7 cellular contexts compared by ENCODE assay signal in genomic region chr2:42988055-42988454, GRCh38.
DNase-seq lines count a peak whose midpoint lies in the region; ATAC-seq, FAIRE-seq and TF ChIP-seq lines count a peak whose summit lies in the region.
"Not testable (repeated sequence)": the region's sequence is repeated elsewhere in the genome, so short reads cannot be mapped to it uniquely, and the experiment has no call there.

No MANE protein-coding gene starts in this region.

- H3K36me3 ChIP-seq in PC-3 (ENCODE audit: low read depth, low read length); RWPE2 (ENCODE audit: low read depth); K562 (ENCODE audit: control insufficient read depth, insufficient read depth, low read length); keratinocyte (ENCODE audit: control insufficient read depth in 2 of 2, extremely low read depth in 1 of 2, insufficient read depth in 2 of 2, low read length in 2 of 2); mesenchymal stem cell (ENCODE audit: control insufficient read depth in 1 of 2, insufficient read depth in 2 of 2, low read depth in 1 of 2, low read length in 2 of 2); trophoblast cell (ENCODE audit: control insufficient read depth in 1 of 2, insufficient read depth in 2 of 2, low read length in 2 of 2): not testable (repeated sequence)

- not testable (repeated sequence) for TF ChIP-seq CTCF in PC-3 (conservative IDR thresholded peaks at IDR 0.05; ENCODE audit: low read depth, low read length); RWPE2 (IDR thresholded peaks at IDR 0.05; ENCODE audit: poor library complexity, severe bottlenecking); K562 (IDR thresholded peaks at IDR 0.05 in 2 of 3, conservative IDR thresholded peaks at IDR 0.05 in 1 of 3; ENCODE audit: insufficient read depth in 2 of 3, low read depth in 1 of 3, low read length in 3 of 3); keratinocyte (optimal IDR thresholded peaks at IDR 0.05 in 1 of 3, IDR thresholded peaks at IDR 0.05 in 1 of 3, conservative IDR thresholded peaks at IDR 0.05 in 1 of 3; ENCODE audit: extremely low read depth in 1 of 3, insufficient read depth in 2 of 3, low read length in 3 of 3)

- not testable (repeated sequence) for H2AK5ac ChIP-seq in mesenchymal stem cell (ENCODE audit: low read length, severe bottlenecking); trophoblast cell (ENCODE audit: low read length)

- CTCF ChIA-PET in PC-3 (lab: Charles Lee) = interaction anchor here (1.2 kb wide), 1 partner anchor 143 kb away, joined by 3 read pairs; no protein-coding TSS in a partner anchor
- CTCF ChIA-PET in K562 (lab: Yijun Ruan, JAX; ENCODE audit: low intra/inter-chr PET ratio) = not testable (repeated sequence)

- not testable (repeated sequence) for TF ChIP-seq RAD21 in K562 (CRISPR knock-in tag; conservative IDR thresholded peaks at IDR 0.05 in 1 of 2, IDR thresholded peaks at IDR 0.05 in 1 of 2)

- not testable (repeated sequence) for H2BK15ac ChIP-seq in mesenchymal stem cell (ENCODE audit: low read depth, poor library complexity, severe bottlenecking)

- TF ChIP-seq POLR2A in K562 (conservative IDR thresholded peaks at IDR 0.05) = not testable (repeated sequence)

- H3K9me3 ChIP-seq in PC-3 (ENCODE audit: low read length); RWPE2 (ENCODE audit: severe bottlenecking); K562 (replicated peaks; ENCODE audit: control insufficient read depth, insufficient read depth, low read depth, low read length); keratinocyte (ENCODE audit: control insufficient read depth, low read depth, low read length); mesenchymal stem cell (ENCODE audit: control insufficient read depth, low read length); trophoblast cell (ENCODE audit: insufficient read depth, low read depth, low read length): not testable (repeated sequence)

- H3K27me3 ChIP-seq in PC-3 (ENCODE audit: low read length); RWPE2 (ENCODE audit: insufficient read depth, poor library complexity, severe bottlenecking); K562 (ENCODE audit: control insufficient read depth in 2 of 2, insufficient read depth in 2 of 2, low read length in 2 of 2); keratinocyte (ENCODE audit: control insufficient read depth, extremely low read depth, insufficient read depth, low read length); mesenchymal stem cell (ENCODE audit: control insufficient read depth in 1 of 2, insufficient read depth in 1 of 2, low read length in 2 of 2); trophoblast cell (ENCODE audit: insufficient read depth, low read length): not testable (repeated sequence)

- H3K4me1 ChIP-seq in PC-3 (ENCODE audit: insufficient read depth, low read length) = peaks cover 23% of the 10 kb centered on the region
- H3K4me1 ChIP-seq in RWPE2 (ENCODE audit: insufficient read depth, poor library complexity, severe bottlenecking) = peaks cover 26% of the 10 kb centered on the region
- not testable (repeated sequence) for H3K4me1 ChIP-seq in K562 (replicated peaks in 1 of 2; ENCODE audit: control insufficient read depth in 2 of 2, insufficient read depth in 2 of 2, low read length in 2 of 2); mesenchymal stem cell (ENCODE audit: control insufficient read depth, insufficient read depth, low read depth, low read length); trophoblast cell (ENCODE audit: control insufficient read depth in 1 of 2, insufficient read depth in 2 of 2, low read length in 2 of 2)
- peaks cover 13% of the 10 kb centered on the region for H3K4me1 ChIP-seq in keratinocyte (ENCODE audit: control insufficient read depth, extremely low read depth, insufficient read depth, low read length)

- not testable (repeated sequence) for BruUV-seq in PC-3 (replicated peaks; lab: Mats Ljungman, UMichigan); K562 (replicated peaks; lab: Mats Ljungman, UMichigan)

- not testable (repeated sequence) for H4K20me1 ChIP-seq in PC-3 (ENCODE audit: low read length); K562 (replicated peaks; ENCODE audit: control insufficient read depth, insufficient read depth, low read length); keratinocyte (ENCODE audit: control insufficient read depth, extremely low read depth, insufficient read depth, low read length)

- WGBS in K562 (ENCODE audit: insufficient coverage, low coverage, missing lambda C conversion rate) = 81% methylated on average over 4 of the region's 4 CpGs
- WGBS in mesenchymal stem cell = 91% methylated on average over 4 of the region's 4 CpGs
- WGBS in trophoblast cell (ENCODE audit: extremely low coverage, insufficient coverage, insufficient read length) = no CpG with 5 or more reads among the region's 4 CpGs

- not testable (repeated sequence) for H3K79me1 ChIP-seq in mesenchymal stem cell (replicated peaks; ENCODE audit: low read length, poor library complexity, severe bottlenecking); trophoblast cell (ENCODE audit: low read length)

- intact Hi-C loops in PC-3 (cut with micrococcal nuclease); K562 (cut with micrococcal nuclease): not testable (repeated sequence)

- H3K9me1 ChIP-seq in K562 (ENCODE audit: control insufficient read depth, insufficient read depth, low read length); keratinocyte (ENCODE audit: control insufficient read depth, extremely low read depth, insufficient read depth, low read length): not testable (repeated sequence)

- in situ Hi-C loops in K562 (cut with MboI) = not testable (repeated sequence)

- H3K9me2 ChIP-seq in PC-3 (replicated peaks; ENCODE audit: low read length) = not testable (repeated sequence)

- peak overlapping the region in 1 of 2 experiments; percentile 88 for H2BK12ac ChIP-seq in mesenchymal stem cell (ENCODE audit: low read length in 2 of 2)
- peak overlapping the region; percentile 64 for H2BK12ac ChIP-seq in trophoblast cell (ENCODE audit: low read length)

- ATAC-seq in PC-3; RWPE2 (ENCODE audit: low read depth); K562: not testable (repeated sequence)

- H3K79me2 ChIP-seq in PC-3 (ENCODE audit: low read length); K562 (ENCODE audit: control insufficient read depth, insufficient read depth, low read length); keratinocyte (ENCODE audit: control insufficient read depth, insufficient read depth, low read length); trophoblast cell (ENCODE audit: control insufficient read depth, insufficient read depth, low read length, poor library complexity): not testable (repeated sequence)

- H3K4me2 ChIP-seq in PC-3 (ENCODE audit: low read length) = 0 out of 2 replicates have a peak overlapping the region, but pooled peaks have one; percentile 35
- not testable (repeated sequence) for H3K4me2 ChIP-seq in K562 (ENCODE audit: insufficient read depth, low read length); keratinocyte (ENCODE audit: control insufficient read depth, extremely low read depth, insufficient read depth, low read depth, low read length); mesenchymal stem cell (ENCODE audit: low read length, poor library complexity, severe bottlenecking); trophoblast cell (ENCODE audit: low read length)

- POLR2A ChIA-PET in PC-3 (lab: Charles Lee; ENCODE audit: unreplicated experiment) = not testable (repeated sequence)
- POLR2A ChIA-PET in K562 (lab: Yijun Ruan, JAX) = interaction anchor here (0.5 kb wide), 1 partner anchor 266 kb away, joined by 3 read pairs; no protein-coding TSS in a partner anchor

- H4K91ac ChIP-seq in mesenchymal stem cell (ENCODE audit: low read length) = peak overlapping the region; percentile 50
- not testable (repeated sequence) for H4K91ac ChIP-seq in trophoblast cell (ENCODE audit: low read depth, low read length)

- not testable (repeated sequence) for H3K4me3 ChIP-seq in PC-3 (ENCODE audit: low read length); RWPE2 (ENCODE audit: severe bottlenecking); K562; keratinocyte (ENCODE audit: control insufficient read depth in 2 of 3, extremely low read depth in 1 of 3, insufficient read depth in 2 of 3, low read depth in 1 of 3, low read length in 3 of 3); mesenchymal stem cell (ENCODE audit: insufficient read depth in 1 of 2, low read depth in 1 of 2, low read length in 2 of 2); trophoblast cell (ENCODE audit: low read depth, low read length)

- H3K14ac ChIP-seq in mesenchymal stem cell (ENCODE audit: low read length in 2 of 2); trophoblast cell (ENCODE audit: low read length): not testable (repeated sequence)

- H3K4ac ChIP-seq in mesenchymal stem cell (ENCODE audit: low read depth in 1 of 2, low read length in 2 of 2); trophoblast cell (ENCODE audit: low read depth, low read length): not testable (repeated sequence)

- not testable (repeated sequence) for TF ChIP-seq EP300 in K562 (IDR thresholded peaks at IDR 0.05; ENCODE audit: low read length)

- H3K9ac ChIP-seq in PC-3 (ENCODE audit: low read length) = peak overlapping the region; percentile 61
- H3K9ac ChIP-seq in K562 (ENCODE audit: insufficient read depth in 1 of 2, low read depth in 2 of 2, low read length in 2 of 2); keratinocyte (ENCODE audit: control insufficient read depth, extremely low read depth, insufficient read depth, low read length); mesenchymal stem cell (ENCODE audit: low read length); trophoblast cell (ENCODE audit: low read length): not testable (repeated sequence)

- not testable (repeated sequence) for H2BK5ac ChIP-seq in mesenchymal stem cell (ENCODE audit: low read depth, low read length, poor library complexity, severe bottlenecking); trophoblast cell (ENCODE audit: low read depth, low read length, poor library complexity)

- H2AFZ ChIP-seq in PC-3 (ENCODE audit: low read length); K562 (ENCODE audit: low read depth, low read length); keratinocyte (ENCODE audit: control insufficient read depth, low read length); mesenchymal stem cell (ENCODE audit: low read depth, low read length); trophoblast cell (ENCODE audit: insufficient read depth, low read length, poor library complexity): not testable (repeated sequence)

- H4K12ac ChIP-seq in trophoblast cell (ENCODE audit: low read depth, low read length) = not testable (repeated sequence)

- FAIRE-seq in K562 (lab: Jason Lieb, UNC); keratinocyte (lab: Jason Lieb, UNC): not testable (repeated sequence)

- H3K18ac ChIP-seq in mesenchymal stem cell (ENCODE audit: low read depth in 1 of 2, low read length in 2 of 2); trophoblast cell (ENCODE audit: low read length): not testable (repeated sequence)

- not testable (repeated sequence) for H3K23ac ChIP-seq in mesenchymal stem cell (ENCODE audit: low read length in 2 of 2); trophoblast cell (ENCODE audit: low read length)

- peak overlapping the region; percentile 90 for H3K27ac ChIP-seq in PC-3 (ENCODE audit: low read length)
- peak overlapping the region; percentile 97 for H3K27ac ChIP-seq in RWPE2 (ENCODE audit: poor library complexity, severe bottlenecking)
- H3K27ac ChIP-seq in K562 (ENCODE audit: extremely low read depth, low read depth, low read length); mesenchymal stem cell (ENCODE audit: low read length, poor library complexity, severe bottlenecking); trophoblast cell (ENCODE audit: low read depth, low read length): not testable (repeated sequence)
- peak overlapping the region; percentile 93 for H3K27ac ChIP-seq in epithelial cell of prostate
- peak overlapping the region; percentile 80 for H3K27ac ChIP-seq in keratinocyte (ENCODE audit: control insufficient read depth, insufficient read depth, low read length)

- H2BK120ac ChIP-seq in mesenchymal stem cell (ENCODE audit: low read depth, low read length); trophoblast cell (ENCODE audit: insufficient read depth, low read length, poor library complexity): not testable (repeated sequence)

- dilution Hi-C loops in keratinocyte (cut with MboI; ENCODE audit: extremely low pct_ligation_motif_present, low sequenced_read_pairs) = not testable (repeated sequence)

- H4K8ac ChIP-seq in mesenchymal stem cell (ENCODE audit: low read length); trophoblast cell (ENCODE audit: low read depth, low read length): not testable (repeated sequence)

- H3F3A ChIP-seq in PC-3 (ENCODE audit: low read length, unreplicated experiment) = not testable (repeated sequence)

- not testable (repeated sequence) for DNase-seq in PC-3; RWPE2 (ENCODE audit: low spot score); K562 (ENCODE audit: extremely low read depth in 1 of 4, low spot score in 3 of 4); epithelial cell of prostate (ENCODE audit: low read depth, low spot score); keratinocyte (ENCODE audit: low read depth, low spot score); mesenchymal stem cell; trophoblast cell
